Comparison of ENCODE assay signal across 17 cellular contexts in genomic region chr3:73324203-73325155, GRCh38.
DNase-seq lines count a peak whose midpoint lies in the region; ATAC-seq and TF ChIP-seq lines count a peak whose summit lies in the region.
"Had no signal": no experiment of that assay in that cellular context is flagged by ENCODE, and none has a peak within 500 bp of the region (broad histone marks: within the 10 kb centered on the region; RNA-seq: fewer than 3 reads in every experiment).

No MANE protein-coding gene starts in this region.

- H3K36me3 Mint-ChIP-seq in activated T-cell treated with anti-CD3 and anti-CD28 coated beads, Interleukin-2, amount 50 U/mL, for 72 hours (ENCODE audit: insufficient read depth in 2 of 2), result no peaks in the 10 kb centered on the region
- H3K36me3 Mint-ChIP-seq in natural killer cell, result no peaks in the 10 kb centered on the region
- H3K36me3 Mint-ChIP-seq: memory B cell had no signal

- 88 to 90% methylated on average over 4 to 5 of the region's 5 CpGs for WGBS in ectodermal cell, 2 experiments
- WGBS in prostate gland, result 33% methylated on average over 5 of the region's 5 CpGs

- TF ChIP-seq CTCF in AG10803 (conservative IDR thresholded peaks at IDR 0.05; ENCODE audit: low read length) (no peak), omental fat pad (IDR thresholded peaks at IDR 0.05) (no peak), prostate gland (IDR thresholded peaks at IDR 0.05) (no peak), natural killer cell (IDR thresholded peaks at IDR 0.05) (no peak)

- H3K36me3 ChIP-seq in ectodermal cell (ENCODE audit: control insufficient read depth, insufficient read depth, low read length) (no peaks in the 10 kb centered on the region), prostate gland (no peaks in the 10 kb centered on the region)
- H3K36me3 ChIP-seq: BLaER1 had no signal

- H3K4me3 ChIP-seq in AG10803 (ENCODE audit: low read length) (no peak overlapping the region), ectodermal cell (ENCODE audit: insufficient read depth, low read depth, low read length) (no peak overlapping the region), prostate gland (no peak overlapping the region)
- H3K4me3 ChIP-seq: BLaER1 had no signal

- ATAC-seq in omental fat pad (ENCODE audit: low FRiP score), result peak; percentile 54
- no peak for ATAC-seq in activated T-cell treated with anti-CD3 and anti-CD28 coated beads, Interleukin-2, amount 50 U/mL, for 72 hours (replicated peaks in 1 of 2)
- no peak for ATAC-seq in natural killer cell

- H3K4me1 ChIP-seq in ectodermal cell (ENCODE audit: control insufficient read depth, insufficient read depth, low read length) (peaks cover 11% of the 10 kb centered on the region), prostate gland (replicated peaks) (no peaks in the 10 kb centered on the region)
- H3K4me1 ChIP-seq: BLaER1 had no signal

- H3K27me3 ChIP-seq in ectodermal cell (ENCODE audit: control insufficient read depth, insufficient read depth, low read length, poor library complexity, severe bottlenecking) (no peaks in the 10 kb centered on the region), prostate gland (replicated peaks; ENCODE audit: insufficient read depth) (no peaks in the 10 kb centered on the region)
- H3K27me3 ChIP-seq: BLaER1 had no signal

- H3K27ac Mint-ChIP-seq in activated T-cell treated with anti-CD3 and anti-CD28 coated beads, Interleukin-2, amount 50 U/mL, for 72 hours, result no peak overlapping the region
- no peak overlapping the region for H3K27ac Mint-ChIP-seq in natural killer cell
- H3K27ac Mint-ChIP-seq: memory B cell; progenitor cell of endocrine pancreas; T-helper 2 cell treated with Interferon-gamma antibody and Interleukin-4, amounts not matched to agents 5 μg/mL and 100 μg/mL, for 36 hours had no signal

- no peaks in the 10 kb centered on the region for H3K9me3 ChIP-seq in ectodermal cell (ENCODE audit: control insufficient read depth, low read length)
- no peaks in the 10 kb centered on the region for H3K9me3 ChIP-seq in prostate gland

- peaks cover 2% of the 10 kb centered on the region in 2 donors for H3K9me3 Mint-ChIP-seq in activated T-cell treated with anti-CD3 and anti-CD28 coated beads, Interleukin-2, amount 50 U/mL, for 72 hours
- peaks cover 5 to 7% of the 10 kb centered on the region in 2 donors for H3K9me3 Mint-ChIP-seq in natural killer cell
- H3K9me3 Mint-ChIP-seq: T-helper 2 cell treated with Interferon-gamma antibody and Interleukin-4, amounts not matched to agents 5 μg/mL and 100 μg/mL, for 36 hours had no signal

- H3K4me3 Mint-ChIP-seq in activated T-cell treated with anti-CD3 and anti-CD28 coated beads, Interleukin-2, amount 50 U/mL, for 72 hours, result no peak overlapping the region
- H3K4me3 Mint-ChIP-seq in natural killer cell, result no peak overlapping the region
- H3K4me3 Mint-ChIP-seq: memory B cell; T-helper 2 cell treated with Interferon-gamma antibody and Interleukin-4, amounts not matched to agents 5 μg/mL and 100 μg/mL, for 36 hours had no signal

- DNase-seq in AG10803 (ENCODE audit: low read depth) (peak; percentile 94), NCI-H1092 (lab: John Stamatoyannopoulos, UW) (peak; percentile 38), omental fat pad (ENCODE audit: low spot score) (no peak), prostate gland (ENCODE audit: low spot score) (no peak), natural killer cell (no peak)
- DNase-seq in activated T-cell treated with anti-CD3 and anti-CD28 coated beads, Interleukin-2, amount 50 U/mL, for 72 hours, result no peak
- no peak for DNase-seq in activated effector memory CD4-positive, alpha-beta T cell treated with Interleukin-2 at 50 U/mL for 16 hours
- DNase-seq: DND-41; NCI-H226; RPMI8226; stimulated activated CD4-positive, alpha-beta T cell treated with anti-CD3 and anti-CD28 coated beads, Interleukin-4, amount 100 ng/mL, for 24 hours; stimulated activated naive CD4-positive, alpha-beta T cell had no signal

- intact Hi-C loops in prostate gland (cut with DNase I) (loop anchor here (5.0 to 10.0 kb wide), 3 partner anchors 108 to 220 kb away; no protein-coding TSS in a partner anchor), natural killer cell (cut with micrococcal nuclease) (no loop called here)

- H3K4me1 Mint-ChIP-seq in activated T-cell treated with anti-CD3 and anti-CD28 coated beads, Interleukin-2, amount 50 U/mL, for 72 hours (ENCODE audit: low read depth), result no peaks in the 10 kb centered on the region
- H3K4me1 Mint-ChIP-seq in natural killer cell, result no peaks in the 10 kb centered on the region
- H3K4me1 Mint-ChIP-seq: memory B cell had no signal

- no peaks in the 10 kb centered on the region for H3K27me3 Mint-ChIP-seq in activated T-cell treated with anti-CD3 and anti-CD28 coated beads, Interleukin-2, amount 50 U/mL, for 72 hours (ENCODE audit: low read depth)
- H3K27me3 Mint-ChIP-seq in natural killer cell (ENCODE audit: low read depth in 2 of 2), result peaks cover 0 to 3% of the 10 kb centered on the region in 2 donors
- H3K27me3 Mint-ChIP-seq: memory B cell, progenitor cell of endocrine pancreas had no signal

- TF ChIP-seq POLR2A in prostate gland (IDR thresholded peaks at IDR 0.05), result no peak

- H3K27ac ChIP-seq in ectodermal cell (ENCODE audit: insufficient read depth, low read depth, low read length, poor library complexity, severe bottlenecking) (peak overlapping the region; percentile 44), prostate gland (no peak overlapping the region)
- H3K27ac ChIP-seq: BLaER1 had no signal

Comparison
In these comparisons a context has a peak if more than half of its experiments do, and no peak if none do; other contexts are left out.
1. DNase-seq: peak in AG10803 (single experiment) and NCI-H1092 (single experiment); none in omental fat pad (single experiment), activated T-cell treated with anti-CD3 and anti-CD28 coated beads, Interleukin-2, amount 50 U/mL, for 72 hours (0 of 2), activated effector memory CD4-positive, alpha-beta T cell treated with Interleukin-2 at 50 U/mL for 16 hours (single experiment), prostate gland (single experiment) and natural killer cell (single experiment).